24 cellular contexts compared by ENCODE assay signal in genomic region chr6:119280586-119281163, GRCh38.
DNase-seq lines count a peak whose midpoint lies in the region; ATAC-seq, FAIRE-seq and TF ChIP-seq lines count a peak whose summit lies in the region.
"Had no signal": no experiment of that assay in that cellular context is flagged by ENCODE, and none has a peak within 500 bp of the region (broad histone marks: within the 10 kb centered on the region; RNA-seq: fewer than 3 reads in every experiment).

No MANE protein-coding gene starts in this region.

- H3K36me3 ChIP-seq in HepG2 (replicated peaks in 1 of 2; ENCODE audit: control insufficient read depth in 1 of 2, insufficient read depth in 2 of 2, low read length in 2 of 2) (peaks cover 29 to 86% of the 10 kb centered on the region in 2 experiments), right lobe of liver (no peaks in the 10 kb centered on the region), mesenchymal stem cell (ENCODE audit: control insufficient read depth in 1 of 2, insufficient read depth in 2 of 2, low read depth in 1 of 2, low read length in 2 of 2) (peaks cover 0 to 32% of the 10 kb centered on the region in 2 experiments)
- H3K36me3 ChIP-seq: gastroesophageal sphincter, lower lobe of right lung, WERI-Rb-1 had no signal

- DNase-seq in HepG2 (ENCODE audit: low spot score) (no peak), right lobe of liver (no peak), astrocyte of the spinal cord (ENCODE audit: low read depth, low spot score) (peak; percentile 19), mesenchymal stem cell (no peak), SKM-1 treated with dmso at 0.1 percent for 144 hours (lab: John Stamatoyannopoulos, UW; ENCODE audit: unreplicated experiment) (no peak)
- DNase-seq: activated CD4-positive, alpha-beta T cell treated with anti-CD3 and anti-CD28 coated beads, Interleukin-2, amount 10 ng/mL, durations not matched to agents 7 days and 5 days; aorta; DMS79; effector CD4-positive, alpha-beta T cell; GF-D8; Kasumi-1; lower lobe of right lung; NCI-H1092; NCI-H2029 treated with DMSO at 0.1 percent for 48 hours; NCI-H82; stimulated activated CD8-positive, alpha-beta memory T cell treated with anti-CD3 and anti-CD28 coated beads, Interleukin-4, amount 100 ng/mL, for 48 hours; WERI-Rb-1 had no signal

- H4K8ac ChIP-seq in mesenchymal stem cell (ENCODE audit: low read length), result no peak overlapping the region

- TF ChIP-seq POLR2A in HepG2 (IDR thresholded peaks at IDR 0.05; ENCODE audit: insufficient read depth in 1 of 2, low read depth in 2 of 2, low read length in 2 of 2), result 0 out of 4 replicates have a peak, but pooled peaks of 1 of the 2 experiments have one; percentile 3
- no peak for TF ChIP-seq POLR2A in right lobe of liver (IDR thresholded peaks at IDR 0.05)

- no peak for TF ChIP-seq RAD21 in HepG2 (CRISPR knock-in tag; IDR thresholded peaks at IDR 0.05)

- H3K27me3 ChIP-seq in HepG2 (ENCODE audit: control insufficient read depth in 1 of 2, insufficient read depth in 2 of 2, low read length in 2 of 2) (no peaks in the 10 kb centered on the region), right lobe of liver (no peaks in the 10 kb centered on the region), mesenchymal stem cell (ENCODE audit: control insufficient read depth in 1 of 2, insufficient read depth in 1 of 2, low read length in 2 of 2) (no peaks in the 10 kb centered on the region)
- H3K27me3 ChIP-seq: gastroesophageal sphincter had no signal

- H3K27ac ChIP-seq in HepG2 (ENCODE audit: extremely low read length, insufficient read depth, low read length) (no peak overlapping the region), right lobe of liver (no peak overlapping the region), mesenchymal stem cell (ENCODE audit: low read length, poor library complexity, severe bottlenecking) (no peak overlapping the region)
- H3K27ac ChIP-seq: epithelial cell of prostate, gastroesophageal sphincter, lower lobe of right lung, WERI-Rb-1 had no signal

- H3K4me2 ChIP-seq in HepG2 (ENCODE audit: low read depth, low read length) (no peak overlapping the region), mesenchymal stem cell (ENCODE audit: low read length, poor library complexity, severe bottlenecking) (no peak overlapping the region)

- peaks cover 65% of the 10 kb centered on the region for H4K20me1 ChIP-seq in HepG2 (ENCODE audit: insufficient read depth, low read length)

- CTCF ChIA-PET in HepG2 (lab: Yijun Ruan, JAX; ENCODE audit: low intra/inter-chr PET ratio, low total read pairs), result no interaction called here

- no peak overlapping the region for H2BK12ac ChIP-seq in mesenchymal stem cell (ENCODE audit: low read length in 2 of 2)

- POLR2A ChIA-PET in HepG2 (lab: Yijun Ruan, JAX), result no interaction called here

- WGBS in HepG2 (ENCODE audit: low lambda C conversion rate), result 96% methylated on average over 3 of the region's 3 CpGs
- WGBS in right lobe of liver (ENCODE audit: insufficient coverage, low coverage, low lambda C conversion rate, missing lambda C conversion rate), result 92% methylated on average over 2 of the region's 3 CpGs
- WGBS in mesenchymal stem cell, result 92% methylated on average over 3 of the region's 3 CpGs

- no peak overlapping the region for H3K18ac ChIP-seq in mesenchymal stem cell (ENCODE audit: low read depth in 1 of 2, low read length in 2 of 2)

- H3K9me3 ChIP-seq in HepG2 (ENCODE audit: low read length) (no peaks in the 10 kb centered on the region), right lobe of liver (no peaks in the 10 kb centered on the region), mesenchymal stem cell (ENCODE audit: control insufficient read depth, low read length) (no peaks in the 10 kb centered on the region)
- H3K9me3 ChIP-seq: gastroesophageal sphincter, lower lobe of right lung had no signal

- no peaks in the 10 kb centered on the region; the same call in 1 of the 2 replicates for H3K4me1 ChIP-seq in HepG2 (ENCODE audit: insufficient read depth, low read length)
- H3K4me1 ChIP-seq in right lobe of liver, result no peaks in the 10 kb centered on the region
- H3K4me1 ChIP-seq in mesenchymal stem cell (ENCODE audit: control insufficient read depth, insufficient read depth, low read depth, low read length), result peaks cover 3% of the 10 kb centered on the region

- H3K79me1 ChIP-seq in mesenchymal stem cell (replicated peaks; ENCODE audit: low read length, poor library complexity, severe bottlenecking), result peaks cover 8% of the 10 kb centered on the region

- H3K9ac ChIP-seq in HepG2 (ENCODE audit: insufficient read depth, low read depth, low read length), result no peak overlapping the region
- peak overlapping the region; percentile 13 for H3K9ac ChIP-seq in mesenchymal stem cell (ENCODE audit: low read length)

- H4K91ac ChIP-seq in mesenchymal stem cell (ENCODE audit: low read length), result no peak overlapping the region

- no peak overlapping the region for H3K14ac ChIP-seq in mesenchymal stem cell (ENCODE audit: low read length in 2 of 2)

- no peak for TF ChIP-seq EP300 in HepG2 (IDR thresholded peaks at IDR 0.05; ENCODE audit: low read depth in 2 of 2, low read length in 2 of 2)
- no peak for TF ChIP-seq EP300 in HepG2 (CRISPR knock-in tag; IDR thresholded peaks at IDR 0.05; ENCODE audit: borderline replicate concordance)

- no peak for FAIRE-seq in HepG2 (lab: Jason Lieb, UNC)
- FAIRE-seq: A204.1, H54 had no signal

- TF ChIP-seq CTCF in HepG2 (CRISPR knock-in tag; IDR thresholded peaks at IDR 0.05) (no peak), right lobe of liver (IDR thresholded peaks at IDR 0.05) (no peak), astrocyte of the spinal cord (IDR thresholded peaks at IDR 0.05; ENCODE audit: low read depth, low read length) (no peak)

- H2BK5ac ChIP-seq in mesenchymal stem cell (ENCODE audit: low read depth, low read length, poor library complexity, severe bottlenecking), result no peak overlapping the region

- peak overlapping the region; percentile 52 for H2BK15ac ChIP-seq in mesenchymal stem cell (ENCODE audit: low read depth, poor library complexity, severe bottlenecking)

- in situ Hi-C loops in HepG2 (cut with HindIII; ENCODE audit: extremely low pct_ligation_motif_present, low pct_unique_long_range_greater_than_20kb), result no loop called here
- in situ Hi-C loops in astrocyte of the spinal cord (cut with HindIII; ENCODE audit: low sequenced_read_pairs), result no loop called here

- H3K23ac ChIP-seq in mesenchymal stem cell (ENCODE audit: low read length in 2 of 2), result no peak overlapping the region

- H2AK5ac ChIP-seq in mesenchymal stem cell (ENCODE audit: low read length, severe bottlenecking), result no peak overlapping the region

- peaks cover 73% of the 10 kb centered on the region for H3K79me2 ChIP-seq in HepG2 (ENCODE audit: insufficient read depth, low read length)

- H2AFZ ChIP-seq in HepG2 (ENCODE audit: low read length), result no peak overlapping the region
- H2AFZ ChIP-seq in mesenchymal stem cell (ENCODE audit: low read depth, low read length), result no peak overlapping the region

- BruUV-seq in HepG2 (replicated peaks; lab: Mats Ljungman, UMichigan), result no TSS peak

- H3K4me3 ChIP-seq in HepG2 (replicated peaks in 1 of 3; ENCODE audit: insufficient read depth in 1 of 3, low read depth in 2 of 3, low read length in 3 of 3) (no peak overlapping the region), right lobe of liver (no peak overlapping the region), astrocyte of the spinal cord (ENCODE audit: low read depth, low read length) (no peak overlapping the region), mesenchymal stem cell (ENCODE audit: insufficient read depth in 1 of 2, low read depth in 1 of 2, low read length in 2 of 2) (no peak overlapping the region)
- H3K4me3 ChIP-seq: gastroesophageal sphincter, lower lobe of right lung had no signal

- no peak overlapping the region for H3K4ac ChIP-seq in mesenchymal stem cell (ENCODE audit: low read depth in 1 of 2, low read length in 2 of 2)

- intact Hi-C loops in HepG2 (cut with micrococcal nuclease; ENCODE audit: unreplicated experiment), result no loop called here
- intact Hi-C loops in right lobe of liver (cut with DNase I), result no loop called here

- H2BK120ac ChIP-seq in mesenchymal stem cell (ENCODE audit: low read depth, low read length), result no peak overlapping the region

- ATAC-seq in HepG2 (0 out of 3 replicates have a peak, but pooled peaks have one; percentile 12), right lobe of liver (no peak), GM21381 (IDR thresholded peaks at IDR 0.05; ENCODE audit: unreplicated experiment) (no peak), GM18517 (IDR thresholded peaks at IDR 0.05; ENCODE audit: unreplicated experiment) (no peak)
- ATAC-seq in activated CD4-positive, CD25-positive, alpha-beta regulatory T cell treated with anti-CD3 and anti-CD28 coated beads, Interleukin-2, amount 50 U/mL, for 24 hours, result no peak
- ATAC-seq: gastroesophageal sphincter had no signal

TF ChIP-seq in HepG2, 621 proteins besides CTCF, POLR2A, EP300 and RAD21:
- TF ChIP-seq NR2F2 (IDR thresholded peaks at IDR 0.05; ENCODE audit: borderline replicate concordance, low read depth) (no peak), MTF2 (CRISPR knock-in tag; IDR thresholded peaks at IDR 0.05; ENCODE audit: borderline replicate concordance) (no peak), RBM22 (optimal IDR thresholded peaks at IDR 0.05; ENCODE audit: low read length) (peak; percentile 25), YEATS4 (CRISPR knock-in tag; IDR thresholded peaks at IDR 0.05; ENCODE audit: borderline replicate concordance) (no peak)
